In genomic region chr1:2452583-2453315, GRCh38 we compare ENCODE assay signal across 1 cellular context.
TF ChIP-seq lines count a peak whose summit lies in the region.

No MANE protein-coding gene starts in this region.

TF ChIP-seq in GM23338, 12 proteins besides CTCF, POLR2A, EP300 and RAD21 (continued from another document):
- TF ChIP-seq REST (IDR thresholded peaks at IDR 0.05; ENCODE audit: unreplicated experiment) (no peak), JUNB (IDR thresholded peaks at IDR 0.05; ENCODE audit: unreplicated experiment) (no peak), CREB1 (CRISPR knock-in tag; IDR thresholded peaks at IDR 0.05; ENCODE audit: low read depth) (no peak), ZNF462 (CRISPR knock-in tag; IDR thresholded peaks at IDR 0.05) (no peak), NANOG (IDR thresholded peaks at IDR 0.05; ENCODE audit: borderline replicate concordance) (no peak), STAT1 (IDR thresholded peaks at IDR 0.05; ENCODE audit: unreplicated experiment) (no peak), EZH2phosphoT487 (IDR thresholded peaks at IDR 0.05; ENCODE audit: unreplicated experiment) (no peak)
- TF ChIP-seq, protein P1, sequence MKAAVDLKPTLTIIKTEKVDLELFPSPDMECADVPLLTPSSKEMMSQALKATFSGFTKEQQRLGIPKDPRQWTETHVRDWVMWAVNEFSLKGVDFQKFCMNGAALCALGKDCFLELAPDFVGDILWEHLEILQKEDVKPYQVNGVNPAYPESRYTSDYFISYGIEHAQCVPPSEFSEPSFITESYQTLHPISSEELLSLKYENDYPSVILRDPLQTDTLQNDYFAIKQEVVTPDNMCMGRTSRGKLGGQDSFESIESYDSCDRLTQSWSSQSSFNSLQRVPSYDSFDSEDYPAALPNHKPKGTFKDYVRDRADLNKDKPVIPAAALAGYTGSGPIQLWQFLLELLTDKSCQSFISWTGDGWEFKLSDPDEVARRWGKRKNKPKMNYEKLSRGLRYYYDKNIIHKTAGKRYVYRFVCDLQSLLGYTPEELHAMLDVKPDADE (IDR thresholded peaks at IDR 0.05) = no peak
TF ChIP-seq in GM23338: peak in this region for 0.
